In the genomic region with DNA sequence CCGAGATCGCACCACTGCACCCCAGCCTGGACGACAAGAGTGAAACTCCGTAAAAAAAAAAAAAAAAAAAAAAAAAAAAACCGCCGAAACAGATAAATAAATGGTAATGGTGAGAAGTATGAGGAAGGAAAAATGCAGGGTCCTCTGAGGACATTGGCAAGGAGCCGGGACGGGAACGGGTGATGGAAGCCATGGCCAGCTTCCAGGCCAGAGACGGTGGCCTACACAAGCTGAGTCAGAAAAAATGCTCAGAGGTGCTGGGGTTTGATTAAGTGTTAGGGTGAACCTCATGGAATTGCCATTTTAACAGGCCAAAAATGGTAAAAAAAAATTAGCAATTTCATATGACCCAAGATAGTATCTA, we compare ENCODE assay signal across 7 cellular contexts. TPM values are rescaled to one million over a fixed set of nuclear protein-coding genes. Genes with fewer than 3 reads are reported as not detected.
DNase-seq lines count a peak whose midpoint lies in the region; ATAC-seq, FAIRE-seq and TF ChIP-seq lines count a peak whose summit lies in the region.

No MANE protein-coding gene starts in this region.

- no peaks in the 10 kb centered on the region for H3K9me2 ChIP-seq in GM23338 (ENCODE audit: insufficient read depth)

- H3K9me3 Mint-ChIP-seq in GM23338, result no peaks in the 10 kb centered on the region

- H3K23ac ChIP-seq in H1 (ENCODE audit: insufficient read length), result no peak overlapping the region

- H3K27me3 Mint-ChIP-seq in GM23338 (ENCODE audit: insufficient read depth, low read depth, poor library complexity), result peaks cover 13% of the 10 kb centered on the region

- CTCF ChIA-PET in Panc1 (lab: Charles Lee) (no interaction called here), H1 (lab: Charles Lee; ENCODE audit: partially characterized antibody) (interaction anchor here (1.3 to 5.5 kb wide), 3 partner anchors 10 to 68 kb away, joined by 3 to 42 read pairs (median 4); no protein-coding TSS in a partner anchor)

- POLR2A ChIA-PET in Panc1 (lab: Charles Lee), result no interaction called here
- POLR2A ChIA-PET in H1 (lab: Charles Lee; ENCODE audit: partially characterized antibody), result interaction anchor here (1.3 to 6.7 kb wide), 9 partner anchors 10 to 77 kb away, joined by 4 to 60 read pairs (median 14); partner anchors contain the start of gene C19orf53

- no peak overlapping the region for H3K14ac ChIP-seq in H1 (ENCODE audit: insufficient read length)

- DNase-seq in GM23338 (ENCODE audit: low spot score), result peak; percentile 39
- DNase-seq in Panc1 (ENCODE audit: low read depth, low spot score), result no peak
- DNase-seq in H1 (ENCODE audit: low read depth in 1 of 2, low spot score in 2 of 2), result no peak
- DNase-seq in GF-D8 (lab: John Stamatoyannopoulos, UW), result no peak

- H3K27me3 ChIP-seq in GM23338 (ENCODE audit: insufficient read depth), result no peaks in the 10 kb centered on the region
- no peaks in the 10 kb centered on the region for H3K27me3 ChIP-seq in Panc1 (ENCODE audit: control insufficient read depth, insufficient read depth, low read length)
- H3K27me3 ChIP-seq in H1 (replicated peaks in 1 of 4; ENCODE audit: control insufficient read depth in 3 of 4, extremely low read depth in 1 of 4, insufficient read depth in 3 of 4, low read length in 3 of 4), result no peaks in the 10 kb centered on the region
- no peaks in the 10 kb centered on the region for H3K27me3 ChIP-seq in mucosa of rectum (ENCODE audit: control insufficient read depth in 2 of 2, insufficient read depth in 2 of 2, low read length in 2 of 2)

- H3K79me2 ChIP-seq in GM23338 (replicated peaks; ENCODE audit: insufficient read depth) (peaks cover 12% of the 10 kb centered on the region), H1 (ENCODE audit: control insufficient read depth in 1 of 2, insufficient read depth in 2 of 2, low read length in 2 of 2) (peaks cover 0 to 12% of the 10 kb centered on the region in 2 experiments; a peak in 1 of 4 replicates)

- no peak overlapping the region; a peak in 1 of 7 replicates for H3K9ac ChIP-seq in H1 (replicated peaks in 1 of 4; ENCODE audit: extremely low read depth in 1 of 4, low read depth in 3 of 4, low read length in 3 of 4)
- H3K9ac ChIP-seq in mucosa of rectum (ENCODE audit: low read depth in 1 of 2, low read length in 2 of 2), result peak overlapping the region; percentile 74 to 84

- 0 out of 2 replicates have a peak, but pooled peaks cover 9% of the 10 kb centered on the region for H3F3A ChIP-seq in GM23338 (replicated peaks; ENCODE audit: low read depth)

- H2BK20ac ChIP-seq in H1 (ENCODE audit: low read length), result no peak overlapping the region

- WGBS in H1 (ENCODE audit: extremely low coverage in 1 of 2, insufficient coverage in 1 of 2, insufficient read length in 1 of 2, insufficient replicate concordance in 2 of 2, low coverage in 1 of 2, low lambda C conversion rate in 2 of 2, missing lambda C conversion rate in 1 of 2), 2 experiments, result 88% methylated on average over 4 of the region's 10 CpGs; no CpG with 5 or more reads in 1 of the 2 experiments

- no peaks in the 10 kb centered on the region; the same call in 1 of the 2 replicates for H4K20me1 ChIP-seq in GM23338 (replicated peaks; ENCODE audit: insufficient read depth)
- peaks cover 0 to 3% of the 10 kb centered on the region in 2 experiments for H4K20me1 ChIP-seq in H1 (replicated peaks in 1 of 2; ENCODE audit: control insufficient read depth in 1 of 2, insufficient read depth in 2 of 2, low read length in 2 of 2)

- peak overlapping the region; percentile 18 for H4K5ac ChIP-seq in H1 (ENCODE audit: insufficient read length, low read depth, low read length)

- peak overlapping the region; percentile 19 for H3K56ac ChIP-seq in H1 (replicated peaks; ENCODE audit: insufficient read length, low read depth, low read length)

- intact Hi-C loops in Panc1 (cut with micrococcal nuclease; ENCODE audit: unreplicated experiment), result no loop called here

- H3K9me3 ChIP-seq in Panc1 (ENCODE audit: control insufficient read depth, insufficient read depth, low read depth, low read length) (no peaks in the 10 kb centered on the region), H1 (ENCODE audit: insufficient read depth in 2 of 2, low read depth in 1 of 2, low read length in 1 of 2) (no peaks in the 10 kb centered on the region), mucosa of rectum (ENCODE audit: control insufficient read depth in 2 of 2, low read length in 2 of 2) (no peaks in the 10 kb centered on the region)

- peak overlapping the region; percentile 96; the same call in 1 of the 2 replicates for H4K8ac ChIP-seq in H1 (ENCODE audit: extremely low read depth, insufficient read depth, low read length)

- H3K27ac Mint-ChIP-seq in GM23338, result peak overlapping the region; percentile 92

- no peak overlapping the region for H4K91ac ChIP-seq in H1 (replicated peaks; ENCODE audit: insufficient read length, low read length)

- peak overlapping the region; percentile 98; the same call in 1 of the 2 replicates for H2BK12ac ChIP-seq in H1 (ENCODE audit: low read depth, low read length)

- peak overlapping the region; percentile 75 for H3K4me2 ChIP-seq in GM23338
- H3K4me2 ChIP-seq in H1 (ENCODE audit: insufficient read depth in 1 of 2, low read depth in 2 of 2, low read length in 2 of 2), result peak overlapping the region; percentile 44 to 56; a peak in 2 of 4 replicates

- peak overlapping the region; percentile 80 for H3K4me3 Mint-ChIP-seq in GM23338

- no peak overlapping the region for H2BK15ac ChIP-seq in H1 (ENCODE audit: low read length)

- peak overlapping the region; percentile 52; the same call in 1 of the 2 replicates for H2BK5ac ChIP-seq in H1 (ENCODE audit: low read depth, low read length)

- in situ Hi-C loops in Panc1 (cut with HindIII; ENCODE audit: low pct_unique_long_range_greater_than_20kb, low sequenced_read_pairs), result no loop called here

- no peak for TF ChIP-seq RAD21 in H1 (IDR thresholded peaks at IDR 0.05 in 1 of 2, conservative IDR thresholded peaks at IDR 0.05 in 1 of 2; ENCODE audit: low read depth in 2 of 2, low read length in 2 of 2)

- H3K23me2 ChIP-seq in H1 (ENCODE audit: low read depth, low read length), result peaks cover 8% of the 10 kb centered on the region; the same call in 1 of the 2 replicates

- H3K4me1 ChIP-seq in GM23338 (ENCODE audit: insufficient read depth), result peaks cover 11% of the 10 kb centered on the region; the same call in 1 of the 2 replicates
- peaks cover 17% of the 10 kb centered on the region for H3K4me1 ChIP-seq in Panc1 (ENCODE audit: control insufficient read depth, insufficient read depth, low read length)
- H3K4me1 ChIP-seq in H1 (replicated peaks in 1 of 4; ENCODE audit: control insufficient read depth in 3 of 4, insufficient read depth in 4 of 4, low read length in 3 of 4), result peaks cover 0 to 7% (median 4%) of the 10 kb centered on the region in 4 experiments; a peak in 4 of 7 replicates
- peaks cover 15 to 20% of the 10 kb centered on the region in 2 donors for H3K4me1 ChIP-seq in mucosa of rectum (ENCODE audit: control insufficient read depth in 2 of 2, insufficient read depth in 2 of 2, low read length in 2 of 2)

- H3K27ac ChIP-seq in GM23338 (ENCODE audit: low read depth), result peak overlapping the region; percentile 88
- H3K27ac ChIP-seq in Panc1 (ENCODE audit: low read length), result peak overlapping the region; percentile 73
- H3K27ac ChIP-seq in H1 (ENCODE audit: low read depth, low read length), result 0 out of 2 replicates have a peak overlapping the region, but pooled peaks have one; percentile 55
- H3K27ac ChIP-seq in mucosa of rectum (ENCODE audit: low read depth in 2 of 2, low read length in 2 of 2), result peak overlapping the region; percentile 80 to 82

- no peak overlapping the region for H2BK120ac ChIP-seq in H1 (replicated peaks; ENCODE audit: low read depth, low read length)

- no peak for TF ChIP-seq EP300 in H1 (IDR thresholded peaks at IDR 0.05; ENCODE audit: borderline replicate concordance in 1 of 2, low read depth in 2 of 2, low read length in 2 of 2)

- H2AFZ ChIP-seq in GM23338 (0 out of 2 replicates have a peak overlapping the region, but pooled peaks have one; percentile 6), H1 (ENCODE audit: low read length) (no peak overlapping the region)

- H3K36me3 ChIP-seq in GM23338 (ENCODE audit: insufficient read depth), result no peaks in the 10 kb centered on the region
- H3K36me3 ChIP-seq in Panc1 (ENCODE audit: control insufficient read depth, insufficient read depth, low read length), result no peaks in the 10 kb centered on the region; the same call in 1 of the 2 replicates
- no peaks in the 10 kb centered on the region for H3K36me3 ChIP-seq in H1 (ENCODE audit: control insufficient read depth in 2 of 4, insufficient read depth in 4 of 4, low read length in 3 of 4)
- no peaks in the 10 kb centered on the region for H3K36me3 ChIP-seq in mucosa of rectum (ENCODE audit: control insufficient read depth in 2 of 2, insufficient read depth in 2 of 2, low read length in 2 of 2)

- H3K4me1 Mint-ChIP-seq in GM23338, result peaks cover 4% of the 10 kb centered on the region; the same call in 2 of the 3 replicates

- no peaks in the 10 kb centered on the region; the same call in 1 of the 3 replicates for H3K36me3 Mint-ChIP-seq in GM23338 (ENCODE audit: low read depth)

- no peak overlapping the region for H3K18ac ChIP-seq in H1 (ENCODE audit: extremely low read depth, low read length)

- no peak for TF ChIP-seq CTCF in GM23338 (conservative IDR thresholded peaks at IDR 0.05; ENCODE audit: low read depth in 2 of 2)
- no peak for TF ChIP-seq CTCF in Panc1 (IDR thresholded peaks at IDR 0.05)
- no peak for TF ChIP-seq CTCF in H1 (IDR thresholded peaks at IDR 0.05; ENCODE audit: control extremely low read depth in 1 of 3, insufficient read depth in 1 of 3, low read depth in 1 of 3, low read length in 3 of 3)

- H3K79me1 ChIP-seq in H1 (ENCODE audit: low read depth, low read length), result peaks cover 5% of the 10 kb centered on the region; the same call in 1 of the 2 replicates

- FAIRE-seq in H1 (lab: Jason Lieb, UNC), result no peak

- no peak for ATAC-seq in GM23338
- ATAC-seq in Panc1, result no peak
- no peak for ATAC-seq in HG03095 (IDR thresholded peaks at IDR 0.05; ENCODE audit: unreplicated experiment)
- ATAC-seq in HG03469 (IDR thresholded peaks at IDR 0.05; ENCODE audit: unreplicated experiment), result no peak

- peak overlapping the region; percentile 55 for H3K4ac ChIP-seq in H1 (replicated peaks; ENCODE audit: insufficient read length, low read depth, low read length)

- TF ChIP-seq POLR2A in H1 (IDR thresholded peaks at IDR 0.05; ENCODE audit: control extremely low read depth in 1 of 2, low read depth in 2 of 2, low read length in 2 of 2), result no peak

- H3K4me3 ChIP-seq in GM23338 (peak overlapping the region; percentile 56), Panc1 (ENCODE audit: low read depth in 2 of 2, low read length in 2 of 2) (peak overlapping the region; percentile 70 to 74), H1 (ENCODE audit: extremely low read depth in 1 of 4, insufficient read depth in 2 of 4, low read depth in 3 of 4, low read length in 4 of 4) (peak overlapping the region; percentile 38 to 63 (median 48); a peak in 6 of 8 replicates), mucosa of rectum (ENCODE audit: low read length in 2 of 2) (peak overlapping the region; percentile 83)

- BruUV-seq in Panc1 (replicated peaks; lab: Mats Ljungman, UMichigan), result TSS peak; percentile 78

- no peak overlapping the region for H2AK5ac ChIP-seq in H1 (ENCODE audit: low read depth, low read length)

RNA-seq across cellular contexts. Expression of gene ZSWIM4, which starts 0.9 kb away (rescaled TPM):
- 37.9 and 42.3 TPM in 2 replicates for total RNA-seq in GM23338 (2014; rRNA removed; shearing (Covaris generic))
- polyA plus RNA-seq in GM23338 (2016; fragmentation: Nextera tagmentation; extraction: Ambion mirVana) (5.4 and 6.1 TPM in 2 replicates), H1 (2011; rRNA removed) (12.2 and 23.2 TPM in 2 replicates)
- total RNA-seq in Panc1 (2021; ENCODE audit: unreplicated experiment), result 8.7 TPM
- polyA plus RNA-seq in Panc1 (2012; ENCODE audit: insufficient read length), result 11.3 TPM
- total RNA-seq in H1 (2021; fragmentation: NEBNext Ultra II Directional; extraction: Animal tissue kit (Norgen Biotek cat#: 25700)), result 31.1 and 32.7 TPM in 2 replicates
- 10.9 TPM for polyA plus RNA-seq in H1 (2011; cell fraction: cytosol; rRNA removed)
- polyA plus RNA-seq in H1 (2011; cell fraction: nucleus; rRNA removed), result 21.2 TPM
- 13.1 to 23.1 TPM (median 21.0 TPM) in 4 replicates for polyA plus RNA-seq in H1 (2012, experiment 1 of 2)
- polyA plus RNA-seq in H1 (2012, experiment 2 of 2), result 20.0 TPM
- 17.0 TPM for polyA plus RNA-seq in H1 (2013, experiment 1 of 2)
- 17.3 TPM for polyA plus RNA-seq in H1 (2013, experiment 2 of 2)
- 8.9 and 10.8 TPM in 2 replicates for polyA minus RNA-seq in H1 (2011; rRNA and poly(A)+ RNA removed)
- polyA minus RNA-seq in H1 (2011; cell fraction: cytosol; rRNA and poly(A)+ RNA removed), result 23.9 TPM
- polyA minus RNA-seq in H1 (2011; cell fraction: nucleus; rRNA and poly(A)+ RNA removed), result 13.5 TPM

RNA-seq across cellular contexts. Expression of gene C19orf53, which starts 20.1 kb away (rescaled TPM):
- total RNA-seq in GM23338 (2014; rRNA removed; shearing (Covaris generic)), result 104 and 118 TPM in 2 replicates
- 401 and 463 TPM in 2 replicates for polyA plus RNA-seq in GM23338 (2016; fragmentation: Nextera tagmentation; extraction: Ambion mirVana)
- 97.2 TPM for total RNA-seq in Panc1 (2021; ENCODE audit: unreplicated experiment)
- polyA plus RNA-seq in Panc1 (2012; ENCODE audit: insufficient read length), result 244 TPM
- 104 and 116 TPM in 2 replicates for total RNA-seq in H1 (2021; fragmentation: NEBNext Ultra II Directional; extraction: Animal tissue kit (Norgen Biotek cat#: 25700))
- 169 and 193 TPM in 2 replicates for polyA plus RNA-seq in H1 (2011; rRNA removed)
- 245 TPM for polyA plus RNA-seq in H1 (2011; cell fraction: cytosol; rRNA removed)
- polyA plus RNA-seq in H1 (2011; cell fraction: nucleus; rRNA removed), result 182 TPM
- polyA plus RNA-seq in H1 (2012, experiment 1 of 2), result 163 to 238 TPM (median 229 TPM) in 4 replicates
- polyA plus RNA-seq in H1 (2012, experiment 2 of 2), result 247 TPM
- polyA plus RNA-seq in H1 (2013, experiment 1 of 2), result 287 TPM
- polyA plus RNA-seq in H1 (2013, experiment 2 of 2), result 294 TPM
- 41.1 and 45.8 TPM in 2 replicates for polyA minus RNA-seq in H1 (2011; rRNA and poly(A)+ RNA removed)
- polyA minus RNA-seq in H1 (2011; cell fraction: cytosol; rRNA and poly(A)+ RNA removed), result 65.8 TPM
- polyA minus RNA-seq in H1 (2011; cell fraction: nucleus; rRNA and poly(A)+ RNA removed), result 48.6 TPM

RNA-seq across cellular contexts. Expression of gene MRI1, which starts 30.0 kb away (rescaled TPM):
- total RNA-seq in GM23338 (2014; rRNA removed; shearing (Covaris generic)), result 44.5 and 46.5 TPM in 2 replicates
- polyA plus RNA-seq in GM23338 (2016; fragmentation: Nextera tagmentation; extraction: Ambion mirVana) (12.3 and 13.5 TPM in 2 replicates), H1 (2011; rRNA removed) (29.5 and 44.6 TPM in 2 replicates)
- 19.5 TPM for total RNA-seq in Panc1 (2021; ENCODE audit: unreplicated experiment)
- 18.0 TPM for polyA plus RNA-seq in Panc1 (2012; ENCODE audit: insufficient read length)
- total RNA-seq in H1 (2021; fragmentation: NEBNext Ultra II Directional; extraction: Animal tissue kit (Norgen Biotek cat#: 25700)), result 21.7 and 24.5 TPM in 2 replicates
- polyA plus RNA-seq in H1 (2011; cell fraction: cytosol; rRNA removed), result 35.0 TPM
- 91.3 TPM for polyA plus RNA-seq in H1 (2011; cell fraction: nucleus; rRNA removed)
- 14.6 to 20.0 TPM (median 18.0 TPM) in 4 replicates for polyA plus RNA-seq in H1 (2012, experiment 1 of 2)
- 21.8 TPM for polyA plus RNA-seq in H1 (2012, experiment 2 of 2)
- 21.4 TPM for polyA plus RNA-seq in H1 (2013, experiment 1 of 2)
- polyA plus RNA-seq in H1 (2013, experiment 2 of 2), result 20.1 TPM
- 14.9 and 18.8 TPM in 2 replicates for polyA minus RNA-seq in H1 (2011; rRNA and poly(A)+ RNA removed)
- polyA minus RNA-seq in H1 (2011; cell fraction: cytosol; rRNA and poly(A)+ RNA removed), result 22.0 TPM
- 18.2 TPM for polyA minus RNA-seq in H1 (2011; cell fraction: nucleus; rRNA and poly(A)+ RNA removed)

Comparison
In these comparisons a context has a peak if more than half of its experiments do, and no peak if none do; other contexts are left out.
1. H3K9ac ChIP-seq: peak in mucosa of rectum (2 of 2); none in H1 (0 of 4).
2. Peak in every context shown above with its lines, with median percentiles within 50 percentile points of each other: H3K27ac ChIP-seq and H3K4me3 ChIP-seq.